Comparison of ENCODE assay signal across 12 cellular contexts in the genomic region with DNA sequence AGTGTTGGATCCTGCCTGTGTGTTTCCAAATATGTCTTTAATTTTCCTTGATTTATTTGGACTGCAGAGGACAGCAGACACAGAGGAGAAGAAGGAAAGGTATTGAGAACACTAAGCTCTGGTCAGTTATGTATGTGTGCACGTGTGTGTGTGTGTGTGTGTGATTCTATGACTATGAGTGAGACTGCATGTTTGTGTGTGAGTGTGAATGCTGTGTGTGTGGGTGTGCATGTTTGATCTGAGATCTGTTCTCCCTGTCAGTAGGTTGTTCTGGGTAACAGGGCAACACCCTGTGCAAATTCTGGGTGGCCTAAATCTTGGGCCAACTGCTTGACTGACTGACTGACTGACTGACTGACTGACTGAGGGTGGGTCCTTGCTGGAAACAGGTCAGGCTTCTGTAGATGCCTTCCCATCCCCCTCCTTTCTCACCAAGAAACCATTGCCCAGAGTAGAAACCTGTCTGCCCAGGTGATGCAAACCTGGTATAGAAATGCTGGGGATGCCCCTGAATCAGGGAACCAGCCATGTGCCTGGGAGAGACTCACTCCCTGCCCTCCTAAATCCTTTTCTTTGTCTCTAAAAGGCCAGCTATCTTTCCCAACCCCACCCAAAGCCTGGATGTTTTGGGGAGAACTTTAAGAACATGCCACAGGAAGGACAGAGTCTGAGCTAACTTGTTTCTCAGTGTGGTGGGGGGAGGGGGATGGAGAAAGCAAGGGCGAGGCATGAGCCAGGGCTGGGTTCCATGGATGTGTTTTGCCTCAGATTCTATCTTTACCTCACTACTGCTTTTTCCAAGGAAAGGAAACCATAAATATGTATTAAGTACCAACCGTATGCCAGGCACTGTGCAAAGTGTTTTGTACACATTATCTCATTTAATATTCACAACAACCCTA. TPM values are rescaled to one million over a fixed set of nuclear protein-coding genes. Genes with fewer than 3 reads are reported as not detected.
DNase-seq lines count a peak whose midpoint lies in the region; ATAC-seq and TF ChIP-seq lines count a peak whose summit lies in the region.
"Had no signal": no experiment of that assay in that cellular context is flagged by ENCODE, and none has a peak within 500 bp of the region (broad histone marks: within the 10 kb centered on the region; RNA-seq: fewer than 3 reads in every experiment).

No MANE protein-coding gene starts in this region.

- intact Hi-C loops in right cardiac atrium (cut with DNase I) = no loop called here
- intact Hi-C loops in left ventricle myocardium superior (cut with micrococcal nuclease) = no loop called here
- intact Hi-C loops in body of pancreas (cut with DNase I) = no loop called here
- intact Hi-C loops in naive thymus-derived CD4-positive, alpha-beta T cell (cut with micrococcal nuclease) = loop anchor here in 1 of 2 donors (10.0 kb wide), 1 partner anchor 500 kb away; no protein-coding TSS in a partner anchor
- intact Hi-C loops in upper lobe of right lung (cut with DNase I) = no loop called here

- H3K4me1 Mint-ChIP-seq in naive thymus-derived CD4-positive, alpha-beta T cell = peaks cover 77 to 97% (median 90%) of the 10 kb centered on the region in 7 donors
- peaks cover 67% of the 10 kb centered on the region for H3K4me1 Mint-ChIP-seq in mesothelial cell of epicardium

- H3K4me3 Mint-ChIP-seq in naive thymus-derived CD4-positive, alpha-beta T cell = peak overlapping the region; percentile 2 to 88 (median 70)
- H3K4me3 Mint-ChIP-seq in mesothelial cell of epicardium = no peak overlapping the region
- H3K4me3 Mint-ChIP-seq: dendritic cell treated with granulocyte-macrophage colony-stimulating factor and Interleukin-4, amounts not matched to agents 40 ng/mL and 50 ng/mL, for 4 days had no signal

- 65% methylated on average over 3 of the region's 3 CpGs for WGBS in right cardiac atrium
- WGBS in body of pancreas, 2 donors = 75 to 79% methylated on average over 3 of the region's 3 CpGs

- H3K36me3 ChIP-seq in body of pancreas (replicated peaks in 1 of 2; ENCODE audit: insufficient read depth in 1 of 2, low read depth in 2 of 2) (no peaks in the 10 kb centered on the region), upper lobe of right lung (no peaks in the 10 kb centered on the region)
- no peaks in the 10 kb centered on the region for H3K36me3 ChIP-seq in naive thymus-derived CD4-positive, alpha-beta T cell (ENCODE audit: control insufficient read depth in 2 of 3, insufficient read depth in 3 of 3, low read length in 3 of 3)

- no peak for TF ChIP-seq POLR2A in body of pancreas (IDR thresholded peaks at IDR 0.05)

- TF ChIP-seq CTCF in body of pancreas (IDR thresholded peaks at IDR 0.05) (no peak), upper lobe of right lung (IDR thresholded peaks at IDR 0.05) (no peak), mesothelial cell of epicardium (IDR thresholded peaks at IDR 0.05; ENCODE audit: unreplicated experiment) (no peak)

- no peak overlapping the region for H3K4me3 ChIP-seq in right cardiac atrium (ENCODE audit: low read length)
- H3K4me3 ChIP-seq in body of pancreas = no peak overlapping the region
- H3K4me3 ChIP-seq in naive thymus-derived CD4-positive, alpha-beta T cell (ENCODE audit: low read length) = peak overlapping the region; percentile 11
- no peak overlapping the region for H3K4me3 ChIP-seq in upper lobe of right lung

- CTCF ChIA-PET in naive thymus-derived CD4-positive, alpha-beta T cell (lab: Charles Lee) = interaction anchor here (0.7 to 0.8 kb wide), 2 partner anchors 8 to 62 kb away, joined by 3 read pairs; no protein-coding TSS in a partner anchor

- peaks cover 0 to 30% (median 0%) of the 10 kb centered on the region in 5 donors for H3K27me3 Mint-ChIP-seq in naive thymus-derived CD4-positive, alpha-beta T cell
- H3K27me3 Mint-ChIP-seq in mesothelial cell of epicardium (ENCODE audit: low read depth) = no peaks in the 10 kb centered on the region

- H3K9me3 Mint-ChIP-seq in naive thymus-derived CD4-positive, alpha-beta T cell = no peaks in the 10 kb centered on the region
- H3K9me3 Mint-ChIP-seq in mesothelial cell of epicardium = no peaks in the 10 kb centered on the region
- H3K9me3 Mint-ChIP-seq: dendritic cell treated with granulocyte-macrophage colony-stimulating factor and Interleukin-4, amounts not matched to agents 40 ng/mL and 50 ng/mL, for 4 days had no signal

- POLR2A ChIA-PET in naive thymus-derived CD4-positive, alpha-beta T cell (lab: Charles Lee) = interaction anchor here (0.6 to 12.4 kb wide), 10 partner anchors 8 to 179 kb away, joined by 3 to 291 read pairs (median 4); a partner anchor contains a TSS

- H3K9me3 ChIP-seq in right cardiac atrium (ENCODE audit: control insufficient read depth, low read length) = no peaks in the 10 kb centered on the region
- no peaks in the 10 kb centered on the region for H3K9me3 ChIP-seq in body of pancreas
- H3K9me3 ChIP-seq in naive thymus-derived CD4-positive, alpha-beta T cell (ENCODE audit: control insufficient read depth in 2 of 3, low read length in 3 of 3) = no peaks in the 10 kb centered on the region
- no peaks in the 10 kb centered on the region for H3K9me3 ChIP-seq in upper lobe of right lung

- ATAC-seq in right cardiac atrium (no peak), left ventricle myocardium superior (no peak), body of pancreas (no peak), upper lobe of right lung (no peak)
- no peak for ATAC-seq in naive thymus-derived CD4-positive, alpha-beta T cell

- H3K36me3 Mint-ChIP-seq in naive thymus-derived CD4-positive, alpha-beta T cell = no peaks in the 10 kb centered on the region
- no peaks in the 10 kb centered on the region for H3K36me3 Mint-ChIP-seq in mesothelial cell of epicardium

- H3K4me1 ChIP-seq in right cardiac atrium (ENCODE audit: control insufficient read depth, insufficient read depth, low read length) = peaks cover 31% of the 10 kb centered on the region
- H3K4me1 ChIP-seq in body of pancreas = peaks cover 70% of the 10 kb centered on the region
- peaks cover 73 to 79% of the 10 kb centered on the region in 2 donors for H3K4me1 ChIP-seq in naive thymus-derived CD4-positive, alpha-beta T cell (ENCODE audit: control insufficient read depth in 2 of 2, insufficient read depth in 2 of 2, low read length in 2 of 2)
- H3K4me1 ChIP-seq in upper lobe of right lung = peaks cover 86% of the 10 kb centered on the region

- H3K27ac ChIP-seq in right cardiac atrium (ENCODE audit: low read length) (peak overlapping the region; percentile 36), body of pancreas (peak overlapping the region in 3 of 4 donors; percentile 37 to 75 (median 45)), upper lobe of right lung (peak overlapping the region; percentile 95)
- peak overlapping the region; percentile 52 for H3K27ac ChIP-seq in naive thymus-derived CD4-positive, alpha-beta T cell (ENCODE audit: low read depth, low read length)
- H3K27ac ChIP-seq: C4-2B had no signal

- H3K27me3 ChIP-seq in right cardiac atrium (ENCODE audit: control insufficient read depth, insufficient read depth) = no peaks in the 10 kb centered on the region
- H3K27me3 ChIP-seq in body of pancreas = no peaks in the 10 kb centered on the region
- no peaks in the 10 kb centered on the region for H3K27me3 ChIP-seq in naive thymus-derived CD4-positive, alpha-beta T cell (ENCODE audit: control insufficient read depth in 2 of 2, insufficient read depth in 2 of 2, low read length in 2 of 2)
- H3K27me3 ChIP-seq in upper lobe of right lung = no peaks in the 10 kb centered on the region

- H3K27ac Mint-ChIP-seq in naive thymus-derived CD4-positive, alpha-beta T cell = peak overlapping the region in 8 of 9 donors; percentile 97 to 100 (median 100)
- H3K27ac Mint-ChIP-seq in mesothelial cell of epicardium = no peak overlapping the region

- DNase-seq in right cardiac atrium (peak in 1 of 3 donors; percentile 55), left ventricle myocardium superior (no peak), body of pancreas (no peak), upper lobe of right lung (no peak), mesothelial cell of epicardium (ENCODE audit: low spot score in 2 of 2, unreplicated experiment in 2 of 2) (no peak), NCI-H1694 (lab: John Stamatoyannopoulos, UW) (no peak)
- no peak for DNase-seq in naive thymus-derived CD4-positive, alpha-beta T cell
- no peak for DNase-seq in activated CD8-positive, alpha-beta memory T cell treated with anti-CD3 and anti-CD28 coated beads, Interleukin-2, amount 50 U/mL, for 48 hours
- DNase-seq: NCI-H774; stimulated activated CD4-positive, alpha-beta T cell treated with anti-CD3 and anti-CD28 coated beads, Interleukin-4, amount 100 ng/mL, for 4 hours had no signal

RNA-seq across cellular contexts. Expression of a gene that starts 4.4 kb away (rescaled TPM):
- total RNA-seq in right cardiac atrium (10 to 100 TPM; 10.2 to 25.1 (median 18.8) TPM), left ventricle myocardium superior (21.5 TPM), body of pancreas (1 to 10 TPM; 2.3 to 5.9 TPM), upper lobe of right lung (24.9 TPM), mesothelial cell of epicardium (2.4 to 2.6 TPM (median 2.6 TPM) in 3 replicates)
- polyA plus RNA-seq in right cardiac atrium = 12.3 TPM
- total RNA-seq in naive thymus-derived CD4-positive, alpha-beta T cell = 10 to 100 TPM in 4 of 5 experiments, 1 to 10 TPM in 1; 3.6 to 34.2 (median 17.3) TPM
- 10 to 100 TPM in 1 of 2 donors, 1 to 10 TPM in 1; 4.7 to 11.2 TPM for polyA plus RNA-seq in naive thymus-derived CD4-positive, alpha-beta T cell

RNA-seq across cellular contexts. Expression of a gene that starts 16.9 kb away (rescaled TPM):
- total RNA-seq in right cardiac atrium (10 to 100 TPM; 53.6 to 57.3 (median 55.2) TPM), left ventricle myocardium superior (49.1 TPM), body of pancreas (100 to 1,000 TPM in 1 of 2 donors, 10 to 100 TPM in 1; 75.5 to 157 TPM), upper lobe of right lung (84.4 TPM), mesothelial cell of epicardium (132 to 139 TPM (median 135 TPM) in 3 replicates)
- 44.8 TPM for polyA plus RNA-seq in right cardiac atrium
- total RNA-seq in naive thymus-derived CD4-positive, alpha-beta T cell = 100 to 1,000 TPM in 4 of 5 experiments, 10 to 100 TPM in 1; 97.0 to 145 (median 113) TPM
- polyA plus RNA-seq in naive thymus-derived CD4-positive, alpha-beta T cell = 10 to 100 TPM in 1 of 2 donors, 1 to 10 TPM in 1; 8.0 to 11.3 TPM

RNA-seq across cellular contexts. Expression of a gene that starts 35.5 kb away (rescaled TPM):
- total RNA-seq in right cardiac atrium (10 to 100 TPM; 50.2 to 56.7 (median 50.7) TPM), left ventricle myocardium superior (48.1 TPM), body of pancreas (10 to 100 TPM; 51.7 to 59.4 TPM), upper lobe of right lung (106 TPM), mesothelial cell of epicardium (103 to 107 TPM (median 107 TPM) in 3 replicates)
- 23.4 TPM for polyA plus RNA-seq in right cardiac atrium
- 100 to 1,000 TPM in 4 of 5 experiments, 10 to 100 TPM in 1; 93.4 to 160 (median 144) TPM for total RNA-seq in naive thymus-derived CD4-positive, alpha-beta T cell
- polyA plus RNA-seq in naive thymus-derived CD4-positive, alpha-beta T cell = 10 to 100 TPM; 43.5 to 51.5 TPM

RNA-seq across cellular contexts. Expression of a gene that starts 42.1 kb away (rescaled TPM):
- 10 to 100 TPM; 80.6 to 99.5 (median 95.9) TPM for total RNA-seq in right cardiac atrium
- polyA plus RNA-seq in right cardiac atrium = 73.3 TPM
- 98.1 TPM for total RNA-seq in left ventricle myocardium superior
- 10 to 100 TPM; 37.9 to 61.6 TPM for total RNA-seq in body of pancreas
- 10 to 100 TPM in 4 of 5 experiments, 1 to 10 TPM in 1; 3.2 to 55.9 (median 48.4) TPM for total RNA-seq in naive thymus-derived CD4-positive, alpha-beta T cell
- polyA plus RNA-seq in naive thymus-derived CD4-positive, alpha-beta T cell = 10 to 100 TPM; 17.7 to 26.2 TPM
- total RNA-seq in upper lobe of right lung = 55.6 TPM
- total RNA-seq in mesothelial cell of epicardium = 42.4 to 44.3 TPM (median 43.6 TPM) in 3 replicates

RNA-seq across cellular contexts. Expression of a gene that starts 50.6 kb away (rescaled TPM):
- total RNA-seq in right cardiac atrium (10 to 100 TPM; 54.3 to 60.5 (median 54.7) TPM), left ventricle myocardium superior (56.9 TPM), body of pancreas (10 to 100 TPM; 34.9 to 38.7 TPM), upper lobe of right lung (81.3 TPM), mesothelial cell of epicardium (125 to 131 TPM (median 130 TPM) in 3 replicates)
- 45.1 TPM for polyA plus RNA-seq in right cardiac atrium
- 100 to 1,000 TPM in 1 of 5 experiments, 10 to 100 TPM in 4; 82.9 to 103 (median 91.4) TPM for total RNA-seq in naive thymus-derived CD4-positive, alpha-beta T cell
- 10 to 100 TPM; 46.7 to 62.7 TPM for polyA plus RNA-seq in naive thymus-derived CD4-positive, alpha-beta T cell

Comparison
In these comparisons a context has a peak if more than half of its experiments do, and no peak if none do; other contexts are left out.
1. H3K27ac ChIP-seq: peak in every context shown above with its lines; median percentile 95 in upper lobe of right lung; 52 in naive thymus-derived CD4-positive, alpha-beta T cell; 45 in body of pancreas; 36 in right cardiac atrium.